Comparison of ENCODE assay signal across 20 cellular contexts in genomic region chr9:28938981-28939380, GRCh38.
"Had no signal": no experiment of that assay in that cellular context is flagged by ENCODE, and none has a peak within 500 bp of the region (broad histone marks: within the 10 kb centered on the region; RNA-seq: fewer than 3 reads in every experiment).

No MANE protein-coding gene starts in this region.

- H3K27ac Mint-ChIP-seq: mesothelial cell of epicardium; naive B cell; natural killer cell treated with Interleukin-12 subunit alpha and Interleukin-12 subunit beta and Interleukin-15 and Interleukin-18, amount 100 ng/mL, for 72 hours; progenitor cell of endocrine pancreas; stimulated activated naive B cell treated with anti-CD40 and anti-IgM and Interleukin-4, amounts not matched to agents 10 μg/mL and 1 μg/mL and 100 μg/mL, for 72 hours; stimulated activated naive CD8-positive, alpha-beta T cell treated with anti-CD3 and anti-CD28 coated beads, Interleukin-15, Interleukin-2, amounts not matched to agents 100 ng/mL and 50 ng/mL, for 24 hours had no signal

- H3K9me3 Mint-ChIP-seq: mesothelial cell of epicardium; neural crest cell; stimulated activated naive CD8-positive, alpha-beta T cell treated with anti-CD3 and anti-CD28 coated beads, Interleukin-15, Interleukin-2, amounts not matched to agents 100 ng/mL and 50 ng/mL, for 24 hours had no signal

- H3K27me3 ChIP-seq: dorsolateral prefrontal cortex, right lobe of liver, transverse colon, vagina had no signal

- H3K27ac ChIP-seq: dorsolateral prefrontal cortex, parathyroid adenoma, right lobe of liver, thoracic aorta, transverse colon, vagina had no signal

- H3K9me3 ChIP-seq: mucosa of descending colon, right lobe of liver, thoracic aorta, transverse colon, vagina had no signal

- H3K36me3 ChIP-seq: right lobe of liver, thoracic aorta, transverse colon, vagina had no signal

- H3K36me3 Mint-ChIP-seq: mesothelial cell of epicardium; naive B cell; natural killer cell treated with Interleukin-12 subunit alpha and Interleukin-12 subunit beta and Interleukin-15 and Interleukin-18, amount 100 ng/mL, for 72 hours; stimulated activated naive B cell treated with anti-CD40 and anti-IgM and Interleukin-4, amounts not matched to agents 10 μg/mL and 1 μg/mL and 100 μg/mL, for 72 hours had no signal

- H3K4me1 ChIP-seq: parathyroid adenoma, right lobe of liver, transverse colon, vagina had no signal

- H3K27me3 Mint-ChIP-seq: naive B cell; natural killer cell treated with Interleukin-12 subunit alpha and Interleukin-12 subunit beta and Interleukin-15 and Interleukin-18, amount 100 ng/mL, for 72 hours; progenitor cell of endocrine pancreas; stimulated activated naive B cell treated with anti-CD40 and anti-IgM and Interleukin-4, amounts not matched to agents 10 μg/mL and 1 μg/mL and 100 μg/mL, for 72 hours; stimulated activated naive CD8-positive, alpha-beta T cell treated with anti-CD3 and anti-CD28 coated beads, Interleukin-15, Interleukin-2, amounts not matched to agents 100 ng/mL and 50 ng/mL, for 24 hours had no signal

- H3K4me3 Mint-ChIP-seq: mesothelial cell of epicardium; naive B cell; natural killer cell treated with Interleukin-12 subunit alpha and Interleukin-12 subunit beta and Interleukin-15 and Interleukin-18, amount 100 ng/mL, for 72 hours; neural crest cell; stimulated activated naive B cell treated with anti-CD40 and anti-IgM and Interleukin-4, amounts not matched to agents 10 μg/mL and 1 μg/mL and 100 μg/mL, for 72 hours; stimulated activated naive CD8-positive, alpha-beta T cell treated with anti-CD3 and anti-CD28 coated beads, Interleukin-15, Interleukin-2, amounts not matched to agents 100 ng/mL and 50 ng/mL, for 24 hours had no signal

- H3K4me1 Mint-ChIP-seq: mesothelial cell of epicardium; naive B cell; stimulated activated naive B cell treated with anti-CD40 and anti-IgM and Interleukin-4, amounts not matched to agents 10 μg/mL and 1 μg/mL and 100 μg/mL, for 72 hours had no signal

- ATAC-seq: left lobe of liver; mucosa of descending colon; natural killer cell treated with Interleukin-12 subunit alpha and Interleukin-12 subunit beta and Interleukin-15 and Interleukin-18, amount 100 ng/mL, for 72 hours; right lobe of liver; stimulated activated naive B cell treated with anti-CD40 and anti-IgM and Interleukin-4, amounts not matched to agents 10 μg/mL and 1 μg/mL and 100 μg/mL, for 72 hours had no signal

- DNase-seq: dorsolateral prefrontal cortex; effector CD4-positive, alpha-beta T cell; mesenchymal stem cell; mucosa of descending colon; naive B cell; right lobe of liver; small intestine; stimulated activated CD4-positive, alpha-beta T cell treated with anti-CD3 and anti-CD28 coated beads, Interleukin-15, amount 100 ng/mL, for 24 hours; stimulated activated CD4-positive, alpha-beta T cell treated with anti-CD3 and anti-CD28 coated beads, Interleukin-2, amount 100 ng/mL, for 48 hours; stimulated activated naive B cell treated with anti-CD40 and anti-IgM and Interleukin-4, amounts not matched to agents 10 μg/mL and 1 μg/mL and 100 μg/mL, for 72 hours; transverse colon had no signal

- H3K4me3 ChIP-seq: dorsolateral prefrontal cortex, mucosa of descending colon, right lobe of liver, thoracic aorta, transverse colon, vagina had no signal
